In genomic region chr12:97903356-97903755, GRCh38 we compare ENCODE assay signal across 25 cellular contexts.
"Had no signal": no experiment of that assay in that cellular context is flagged by ENCODE, and none has a peak within 500 bp of the region (broad histone marks: within the 10 kb centered on the region; RNA-seq: fewer than 3 reads in every experiment).

No MANE protein-coding gene starts in this region.

- H3K4me1 ChIP-seq: colonic mucosa, esophagus squamous epithelium, foreskin keratinocyte, gastrocnemius medialis, heart left ventricle, heart right ventricle had no signal

- H3K27me3 ChIP-seq: colonic mucosa, esophagus muscularis mucosa, esophagus squamous epithelium, foreskin keratinocyte, gastrocnemius medialis, gastroesophageal sphincter, heart right ventricle, hepatocyte had no signal

- ATAC-seq: effector memory CD8-positive, alpha-beta T cell; esophagus mucosa; foreskin keratinocyte; gastrocnemius medialis; gastroesophageal sphincter; heart left ventricle; heart right ventricle had no signal

- H2AFZ ChIP-seq: hepatocyte had no signal

- H3K9me3 ChIP-seq: colonic mucosa, esophagus muscularis mucosa, esophagus squamous epithelium, gastrocnemius medialis, gastroesophageal sphincter, heart left ventricle, heart right ventricle had no signal

- DNase-seq: colonic mucosa; cortex of kidney; dermis blood vessel endothelial cell; dorsolateral prefrontal cortex; effector CD4-positive, alpha-beta T cell; effector CD8-positive, alpha-beta T cell; effector memory CD4-positive, alpha-beta T cell; effector memory CD8-positive, alpha-beta T cell; endodermal cell; erythroblast; esophagus squamous epithelium; foreskin fibroblast; foreskin keratinocyte; foreskin melanocyte; gastrocnemius medialis; glutamatergic neuron; head of caudate nucleus; heart left ventricle; heart right ventricle had no signal

- H3K4me2 ChIP-seq: hepatocyte had no signal

- H3K27ac ChIP-seq: colonic mucosa, coronary artery, dorsolateral prefrontal cortex, epithelial cell of prostate, esophagus muscularis mucosa, esophagus squamous epithelium, foreskin keratinocyte, gastrocnemius medialis, gastroesophageal sphincter, heart left ventricle, heart right ventricle, hepatocyte had no signal

- H3K4me3 ChIP-seq: colonic mucosa, coronary artery, dorsolateral prefrontal cortex, esophagus muscularis mucosa, esophagus squamous epithelium, gastrocnemius medialis, gastroesophageal sphincter, heart left ventricle, heart right ventricle, hepatocyte had no signal

- H3K79me2 ChIP-seq: hepatocyte had no signal

- H3K36me3 ChIP-seq: colonic mucosa, esophagus muscularis mucosa, esophagus squamous epithelium, gastrocnemius medialis, gastroesophageal sphincter, heart left ventricle, heart right ventricle had no signal
